ENCODE assay signal across 9 cellular contexts in genomic region chr10:102502337-102503151, GRCh38. TPM values are rescaled to one million over a fixed set of nuclear protein-coding genes. Genes with fewer than 3 reads are reported as not detected.
A peak's percentile ranks its signal among the peaks of the same experiment; 100 is the strongest.
DNase-seq lines count a peak whose midpoint lies in the region; ATAC-seq and TF ChIP-seq lines count a peak whose summit lies in the region.
"Had no signal": no experiment of that assay in that cellular context is flagged by ENCODE, and none has a peak within 500 bp of the region (broad histone marks: within the 10 kb centered on the region; RNA-seq: fewer than 3 reads in every experiment).

ACTR1A (minus strand) TSS chr10:102502712; CDS start chr10:102502647, 65 bp downstream.

- H3K4me3 ChIP-seq in AG10803 (ENCODE audit: low read length) (peak within 1 kb of the TSS; percentile 99), spleen (peak within 1 kb of the TSS; percentile 72 to 98 (median 88))

- H3K4me1 Mint-ChIP-seq in central memory CD8-positive, alpha-beta T cell, result peaks cover 33% of the 10 kb centered on the region

- H3K4me3 Mint-ChIP-seq in central memory CD8-positive, alpha-beta T cell, result no peak within 1 kb of the TSS
- H3K4me3 Mint-ChIP-seq: activated naive CD8-positive, alpha-beta T cell had no signal

- no peak within 1 kb of the TSS for H3K27ac Mint-ChIP-seq in central memory CD8-positive, alpha-beta T cell (ENCODE audit: low read depth)
- H3K27ac Mint-ChIP-seq: activated naive CD8-positive, alpha-beta T cell had no signal

- no peak for TF ChIP-seq CTCF in AG10803 (conservative IDR thresholded peaks at IDR 0.05; ENCODE audit: low read length)
- peak in 1 of 11 experiments; percentile 16 for TF ChIP-seq CTCF in spleen (IDR thresholded peaks at IDR 0.05 in 8 of 11, conservative IDR thresholded peaks at IDR 0.05 in 3 of 11)

- H3K27me3 Mint-ChIP-seq in central memory CD8-positive, alpha-beta T cell, result no peaks in the 10 kb centered on the region
- H3K27me3 Mint-ChIP-seq: activated naive CD8-positive, alpha-beta T cell had no signal

- peaks cover 8% of the 10 kb centered on the region for H3K36me3 Mint-ChIP-seq in central memory CD8-positive, alpha-beta T cell (ENCODE audit: insufficient read depth)

- no peak for TF ChIP-seq POLR2A in spleen (IDR thresholded peaks at IDR 0.05)

- no peaks in the 10 kb centered on the region for H3K9me3 ChIP-seq in spleen

- DNase-seq in AG10803 (ENCODE audit: low read depth) (peak; percentile 100), NCI-H446 (lab: John Stamatoyannopoulos, UW) (peak; percentile 88 to 97), inferior parietal cortex (ENCODE audit: extremely low spot score) (peak; percentile 99), spleen (peak; percentile 98)
- DNase-seq in activated CD4-positive, CD25-positive, alpha-beta regulatory T cell treated with anti-CD3 and anti-CD28 coated beads, Interleukin-2, amount 50 U/mL, for 16 hours (ENCODE audit: low read depth, low spot score), result peak; percentile 92
- DNase-seq in central memory CD8-positive, alpha-beta T cell (ENCODE audit: low spot score in 2 of 2), result peak; percentile 93 to 98

- peaks cover 30 to 87% (median 68%) of the 10 kb centered on the region in 6 donors for H3K4me1 ChIP-seq in spleen

- peaks cover 0 to 20% (median 0%) of the 10 kb centered on the region in 6 donors for H3K36me3 ChIP-seq in spleen

- H3K27me3 ChIP-seq in spleen (replicated peaks in 1 of 7), result no peaks in the 10 kb centered on the region

- H3K9me3 Mint-ChIP-seq in central memory CD8-positive, alpha-beta T cell, result no peaks in the 10 kb centered on the region

- peak within 1 kb of the TSS; percentile 74 to 97 (median 93) for H3K27ac ChIP-seq in spleen

- ATAC-seq in GM19035 (IDR thresholded peaks at IDR 0.05; ENCODE audit: unreplicated experiment), result peak; percentile 48
- peak; percentile 44 for ATAC-seq in HG03342 (IDR thresholded peaks at IDR 0.05; ENCODE audit: unreplicated experiment)
- peak; percentile 67 for ATAC-seq in central memory CD8-positive, alpha-beta T cell (replicated peaks; ENCODE audit: extremely low read depth, poor library complexity, severe bottlenecking)

- WGBS in spleen, 5 donors, result 0 to 1% (median 0%) methylated on average over 21 to 42 of the region's 42 CpGs

- intact Hi-C loops in spleen (cut with DNase I; ENCODE audit: low total_unique reads), result loop anchor here (5.0 kb wide), 1 partner anchor 80 kb away; no protein-coding TSS in a partner anchor

RNA-seq across cellular contexts. Expression of gene ACTR1A, which starts in this region (rescaled TPM):
- 10 to 100 TPM; 64.0 to 90.8 (median 76.7) TPM for total RNA-seq in spleen
- 10 to 100 TPM; 25.5 to 54.3 (median 34.7) TPM for polyA plus RNA-seq in spleen

Comparison
In these comparisons a context has a peak if more than half of its experiments do, and no peak if none do; other contexts are left out.
1. Peak in every context shown above with its lines: DNase-seq, ATAC-seq, H3K4me3 ChIP-seq and H3K27ac ChIP-seq.